Comparison of ENCODE assay signal across 1 cellular context in genomic region chr2:79935771-79936657, GRCh38.
TF ChIP-seq lines count a peak whose summit lies in the region.

No MANE protein-coding gene starts in this region.

TF ChIP-seq in GM23338, 12 proteins besides CTCF, POLR2A, EP300 and RAD21:
- TF ChIP-seq ZNF462 (CRISPR knock-in tag; IDR thresholded peaks at IDR 0.05) (no peak), CREB1 (CRISPR knock-in tag; IDR thresholded peaks at IDR 0.05; ENCODE audit: low read depth) (no peak), ZNF114 (CRISPR knock-in tag; IDR thresholded peaks at IDR 0.05) (no peak), POLR2AphosphoS5 (IDR thresholded peaks at IDR 0.05; ENCODE audit: low read depth) (no peak), EZH2 (IDR thresholded peaks at IDR 0.05; ENCODE audit: low read depth, unreplicated experiment) (no peak), NANOG (IDR thresholded peaks at IDR 0.05; ENCODE audit: borderline replicate concordance) (no peak), EZH2phosphoT487 (IDR thresholded peaks at IDR 0.05; ENCODE audit: unreplicated experiment) (no peak), ZNF331 (CRISPR knock-in tag; IDR thresholded peaks at IDR 0.05; ENCODE audit: low read depth) (no peak), STAT1 (IDR thresholded peaks at IDR 0.05; ENCODE audit: unreplicated experiment) (no peak), REST (IDR thresholded peaks at IDR 0.05; ENCODE audit: unreplicated experiment) (no peak), JUNB (IDR thresholded peaks at IDR 0.05; ENCODE audit: unreplicated experiment) (no peak)
